8 cellular contexts compared by ENCODE assay signal in the genomic region with DNA sequence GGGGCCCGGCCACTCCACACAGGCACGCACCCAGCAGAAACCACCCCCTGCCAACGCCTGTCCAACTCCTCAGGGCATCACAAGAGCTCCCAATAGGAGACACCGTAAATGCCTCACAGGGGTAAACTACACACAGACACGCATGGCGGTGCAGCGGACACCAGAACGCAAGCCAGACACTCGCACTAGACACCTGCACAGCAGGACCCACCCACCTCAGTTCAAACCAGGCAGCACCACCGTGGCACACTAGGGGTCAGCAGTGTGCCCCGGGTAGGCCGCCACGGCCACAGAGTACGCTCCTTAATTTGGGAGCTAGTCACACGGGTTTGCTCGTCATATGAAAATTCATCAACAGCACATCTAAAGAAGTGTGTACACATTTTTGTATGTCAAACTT. TPM values are rescaled to one million over a fixed set of nuclear protein-coding genes. Genes with fewer than 3 reads are reported as not detected.
A peak's percentile ranks its signal among the peaks of the same experiment; 100 is the strongest.
DNase-seq lines count a peak whose midpoint lies in the region; ATAC-seq, FAIRE-seq and TF ChIP-seq lines count a peak whose summit lies in the region.

No MANE protein-coding gene starts in this region.

- intact Hi-C loops in CD14-positive monocyte (cut with micrococcal nuclease) (loop anchor here in 1 of 2 donors (5.0 kb wide), 1 partner anchor 191 kb away; no protein-coding TSS in a partner anchor), prostate gland (cut with DNase I) (loop anchor here (5.0 kb wide), 2 partner anchors 39 to 191 kb away; no protein-coding TSS in a partner anchor)

- peak overlapping the region; percentile 17 to 85 (median 56) for H3K27ac Mint-ChIP-seq in CD14-positive monocyte

- H3K4me3 ChIP-seq in H7 (ENCODE audit: insufficient read depth, low read depth, low read length) = no peak overlapping the region
- no peak overlapping the region for H3K4me3 ChIP-seq in prostate gland

- H3K27me3 ChIP-seq in H7 (ENCODE audit: control insufficient read depth, insufficient read depth, low read length) = no peaks in the 10 kb centered on the region
- no peaks in the 10 kb centered on the region for H3K27me3 ChIP-seq in prostate gland (replicated peaks; ENCODE audit: insufficient read depth)

- peaks cover 19 to 43% of the 10 kb centered on the region in 2 donors for H3K36me3 Mint-ChIP-seq in CD14-positive monocyte

- H3K9me3 ChIP-seq in prostate gland = no peaks in the 10 kb centered on the region

- peaks cover 76% of the 10 kb centered on the region for H3K4me1 Mint-ChIP-seq in CD14-positive monocyte

- peaks cover 2% of the 10 kb centered on the region for H3K4me1 ChIP-seq in prostate gland (replicated peaks)

- 45% methylated on average over 16 of the region's 16 CpGs for WGBS in prostate gland

- peak; percentile 70 for DNase-seq in CD14-positive monocyte (ENCODE audit: low spot score)
- DNase-seq in H7 = peak; percentile 94
- peak; percentile 13 for DNase-seq in RCC 7860 (ENCODE audit: low spot score)
- DNase-seq in activated T-helper 9 cell treated with anti-CD3 and anti-CD28 coated beads, Interleukin-2, amount 50 U/mL, for 16 hours (ENCODE audit: low read depth) = peak; percentile 59
- DNase-seq in germinal center (ENCODE audit: low spot score) = peak; percentile 82
- peak; percentile 71 for DNase-seq in prostate gland (ENCODE audit: low spot score)

- TF ChIP-seq CTCF in CD14-positive monocyte (IDR thresholded peaks at IDR 0.05) = peak; percentile 86
- TF ChIP-seq CTCF in prostate gland (IDR thresholded peaks at IDR 0.05) = peak; percentile 39 to 81 (median 67)

- H3K27me3 Mint-ChIP-seq in CD14-positive monocyte (ENCODE audit: low read depth in 3 of 3) = peaks cover 0 to under 1% (median 0%) of the 10 kb centered on the region in 3 donors

- peaks cover 2% of the 10 kb centered on the region for H3K36me3 ChIP-seq in H7 (replicated peaks; ENCODE audit: control insufficient read depth, insufficient read depth, low read length)
- no peaks in the 10 kb centered on the region for H3K36me3 ChIP-seq in prostate gland

- no peak overlapping the region for H3K27ac ChIP-seq in prostate gland

- ATAC-seq in HG02623 (IDR thresholded peaks at IDR 0.05; ENCODE audit: unreplicated experiment) (no peak), HG02763 (IDR thresholded peaks at IDR 0.05; ENCODE audit: unreplicated experiment) (no peak)

- FAIRE-seq in RCC 7860 (lab: Jason Lieb, UNC) = no peak

- peaks cover 0 to 2% (median 0%) of the 10 kb centered on the region in 7 donors for H3K9me3 Mint-ChIP-seq in CD14-positive monocyte

- H3K4me3 Mint-ChIP-seq in CD14-positive monocyte = peak overlapping the region in 1 of 2 donors; percentile 9

- no peak for TF ChIP-seq POLR2A in prostate gland (IDR thresholded peaks at IDR 0.05)

RNA-seq across cellular contexts. Expression of gene SLC38A10, which starts 3.4 kb away (rescaled TPM):
- 10 to 100 TPM; 50.8 to 68.4 TPM for polyA plus RNA-seq in CD14-positive monocyte
- 39.1 and 44.2 TPM in 2 replicates for total RNA-seq in H7 (2014; rRNA removed; shearing (Covaris generic))
- total RNA-seq in prostate gland = 100 to 1,000 TPM; 104 to 167 TPM

RNA-seq across cellular contexts. Expression of gene NDUFAF8, which starts 52.5 kb away (rescaled TPM):
- polyA plus RNA-seq in CD14-positive monocyte = 10 to 100 TPM; 41.0 to 61.3 TPM
- 32.6 and 38.8 TPM in 2 replicates for total RNA-seq in H7 (2014; rRNA removed; shearing (Covaris generic))
- total RNA-seq in prostate gland = 10 to 100 TPM; 27.4 to 43.1 TPM

RNA-seq across cellular contexts. Expression of gene TEPSIN, which starts 52.8 kb away (rescaled TPM):
- polyA plus RNA-seq in CD14-positive monocyte = 1 to 10 TPM; 3.4 to 4.5 TPM
- total RNA-seq in H7 (2014; rRNA removed; shearing (Covaris generic)) = 18.1 and 19.8 TPM in 2 replicates
- total RNA-seq in prostate gland = 10 to 100 TPM; 35.6 to 81.5 TPM

Comparison
In these comparisons a context has a peak if more than half of its experiments do, and no peak if none do; other contexts are left out.
1. DNase-seq: peak in every context shown above with its lines; median percentile 94 in H7; 82 in germinal center; 71 in prostate gland; 70 in CD14-positive monocyte; 59 in activated T-helper 9 cell treated with anti-CD3 and anti-CD28 coated beads, Interleukin-2, amount 50 U/mL, for 16 hours; 13 in RCC 7860.